Comparison of ENCODE assay signal across 1 cellular context in genomic region chr21:36320421-36321324, GRCh38.
TF ChIP-seq lines count a peak whose summit lies in the region.

No MANE protein-coding gene starts in this region.

TF ChIP-seq in HepG2, 621 proteins besides CTCF, POLR2A, EP300 and RAD21 (continued from another document and continues in another):
- TF ChIP-seq KIAA2018 (CRISPR knock-in tag; IDR thresholded peaks at IDR 0.05; ENCODE audit: borderline replicate concordance) (no peak), CCDC6 (CRISPR knock-in tag; IDR thresholded peaks at IDR 0.05) (0 out of 2 replicates have a peak, but pooled peaks have one; percentile 20), ZFAT (CRISPR knock-in tag; conservative IDR thresholded peaks at IDR 0.05) (peak; percentile 88), ETV6 (CRISPR knock-in tag; conservative IDR thresholded peaks at IDR 0.05) (no peak), ZNF678 (CRISPR knock-in tag; IDR thresholded peaks at IDR 0.05) (no peak), ZZZ3 (CRISPR knock-in tag; IDR thresholded peaks at IDR 0.05; ENCODE audit: borderline replicate concordance) (no peak), ELF1 (CRISPR knock-in tag; IDR thresholded peaks at IDR 0.05) (peak; percentile 33; the same call in 1 of the 2 replicates), CEBPG (CRISPR knock-in tag; IDR thresholded peaks at IDR 0.05) (no peak), MIER3 (CRISPR knock-in tag; IDR thresholded peaks at IDR 0.05; ENCODE audit: borderline replicate concordance) (0 out of 2 replicates have a peak, but pooled peaks have one; percentile 47), NRL (CRISPR knock-in tag; IDR thresholded peaks at IDR 0.05; ENCODE audit: borderline replicate concordance) (no peak), ISL2 (CRISPR knock-in tag; IDR thresholded peaks at IDR 0.05) (no peak), ZNF558 (CRISPR knock-in tag; IDR thresholded peaks at IDR 0.05; ENCODE audit: borderline replicate concordance) (peak; percentile 54; the same call in 1 of the 2 replicates), ZNF556 (CRISPR knock-in tag; IDR thresholded peaks at IDR 0.05; ENCODE audit: borderline replicate concordance) (no peak), CBX2 (IDR thresholded peaks at IDR 0.05; ENCODE audit: low read depth, low read length) (no peak), CBX2 (CRISPR knock-in tag; IDR thresholded peaks at IDR 0.05; ENCODE audit: low read depth) (no peak), CSRNP2 (CRISPR knock-in tag; conservative IDR thresholded peaks at IDR 0.05; ENCODE audit: low read depth) (no peak), TIGD3 (CRISPR knock-in tag; IDR thresholded peaks at IDR 0.05; ENCODE audit: borderline replicate concordance) (no peak), KLF6 (CRISPR knock-in tag; IDR thresholded peaks at IDR 0.05) (no peak), KLF12 (CRISPR knock-in tag; IDR thresholded peaks at IDR 0.05; ENCODE audit: borderline replicate concordance) (peak; percentile 54; the same call in 1 of the 2 replicates), ZNF704 (CRISPR knock-in tag; IDR thresholded peaks at IDR 0.05; ENCODE audit: borderline replicate concordance) (no peak; the same call in 1 of the 2 replicates), FOXK2 (IDR thresholded peaks at IDR 0.05) (no peak), SPEN (CRISPR knock-in tag; IDR thresholded peaks at IDR 0.05; ENCODE audit: low read depth) (no peak; the same call in 1 of the 2 replicates), ZNF232 (CRISPR knock-in tag; IDR thresholded peaks at IDR 0.05; ENCODE audit: borderline replicate concordance) (no peak), HMGXB4 (CRISPR knock-in tag; IDR thresholded peaks at IDR 0.05; ENCODE audit: borderline replicate concordance in 1 of 2, low read depth in 1 of 2) (0 out of 4 replicates have a peak, but pooled peaks of 1 of the 2 experiments have one; percentile 22), ZNF253 (CRISPR knock-in tag; IDR thresholded peaks at IDR 0.05; ENCODE audit: borderline replicate concordance) (no peak), TFDP2 (CRISPR knock-in tag; IDR thresholded peaks at IDR 0.05) (no peak), THAP11 (CRISPR knock-in tag; IDR thresholded peaks at IDR 0.05) (no peak), GATA4 (IDR thresholded peaks at IDR 0.05; ENCODE audit: borderline replicate concordance, low read depth) (no peak), ZNF549 (CRISPR knock-in tag; IDR thresholded peaks at IDR 0.05) (no peak), POLR2G (IDR thresholded peaks at IDR 0.05; ENCODE audit: low read depth, low read length) (peak; percentile 3; the same call in 1 of the 2 replicates), E2F1 (CRISPR knock-in tag; IDR thresholded peaks at IDR 0.05) (0 out of 2 replicates have a peak, but pooled peaks have one; percentile 32), MAFK (conservative IDR thresholded peaks at IDR 0.05 in 1 of 2, IDR thresholded peaks at IDR 0.05 in 1 of 2; ENCODE audit: low read length in 2 of 2) (no peak), TEAD2 (CRISPR knock-in tag; IDR thresholded peaks at IDR 0.05) (no peak), RAD51 (IDR thresholded peaks at IDR 0.05; ENCODE audit: borderline replicate concordance) (no peak), ZNF660 (CRISPR knock-in tag; IDR thresholded peaks at IDR 0.05; ENCODE audit: borderline replicate concordance, low read depth) (no peak), MXI1 (IDR thresholded peaks at IDR 0.05; ENCODE audit: borderline replicate concordance, low read depth, low read length) (peak; percentile 46; the same call in 1 of the 3 replicates), BATF2 (CRISPR knock-in tag; IDR thresholded peaks at IDR 0.05) (no peak), SRSF4 (IDR thresholded peaks at IDR 0.05; ENCODE audit: low read depth, low read length, poor library complexity, severe bottlenecking) (no peak), TMF1 (CRISPR knock-in tag; IDR thresholded peaks at IDR 0.05; ENCODE audit: low read depth) (no peak; the same call in 1 of the 2 replicates), CREM (IDR thresholded peaks at IDR 0.05) (no peak), CREM (CRISPR knock-in tag; IDR thresholded peaks at IDR 0.05) (no peak), ZNF709 (CRISPR knock-in tag; IDR thresholded peaks at IDR 0.05) (no peak)
